Comparison of ENCODE assay signal across 8 cellular contexts in the genomic region with DNA sequence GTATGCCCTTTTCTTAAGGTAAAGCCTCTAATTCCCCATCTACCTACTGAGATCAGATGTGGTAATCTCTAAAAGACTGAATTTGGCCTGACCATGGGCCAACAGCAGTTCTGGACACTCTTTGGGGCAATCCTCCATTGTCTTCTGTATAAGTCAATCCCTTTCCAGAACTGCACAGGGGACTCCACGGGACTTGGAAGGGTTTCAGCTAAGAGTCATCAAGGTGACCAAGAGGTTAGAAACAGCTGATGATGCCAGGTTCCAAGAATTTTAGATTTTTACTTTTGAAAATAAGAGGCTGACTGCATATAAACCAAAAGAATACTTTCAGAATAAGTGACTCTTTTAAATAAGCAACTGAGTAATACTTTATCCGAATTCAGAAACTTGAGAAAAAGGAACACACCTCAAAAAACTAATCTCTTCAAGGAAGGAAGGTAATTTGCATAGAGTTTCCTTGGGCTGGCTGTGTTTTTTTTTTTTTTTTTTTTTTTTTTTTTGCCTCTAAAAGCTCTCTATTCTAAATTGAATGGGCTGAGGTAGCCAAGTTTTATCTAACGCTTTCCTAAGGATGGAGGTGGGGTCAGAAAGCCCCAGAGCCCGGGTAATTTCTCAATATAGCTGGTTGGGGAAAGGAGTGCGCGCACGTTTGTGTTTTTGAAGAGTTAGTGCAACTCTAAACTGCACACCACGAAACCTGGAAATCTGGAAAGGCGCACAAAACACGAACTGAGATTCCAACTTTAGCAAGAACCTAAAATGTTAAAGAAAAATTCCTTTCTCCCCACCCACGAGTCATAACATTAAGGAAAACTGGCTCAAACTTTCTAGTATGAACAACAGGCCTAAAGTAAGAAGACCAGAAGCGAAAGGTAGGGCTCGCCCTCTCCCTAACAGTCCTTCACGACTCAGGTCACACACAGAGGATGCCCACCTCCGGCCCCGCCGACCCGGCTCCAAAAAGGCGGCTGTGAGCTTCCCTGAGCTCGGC. TPM values are rescaled to one million over a fixed set of nuclear protein-coding genes. Genes with fewer than 3 reads are reported as not detected.
A peak's percentile ranks its signal among the peaks of the same experiment; 100 is the strongest.
DNase-seq lines count a peak whose midpoint lies in the region; FAIRE-seq and TF ChIP-seq lines count a peak whose summit lies in the region.

No MANE protein-coding gene starts in this region.

- TF ChIP-seq CTCF in ascending aorta (IDR thresholded peaks at IDR 0.05) (no peak), thyroid gland (IDR thresholded peaks at IDR 0.05) (no peak)

- TF ChIP-seq POLR2A in H54 (IDR thresholded peaks at IDR 0.05; ENCODE audit: low read depth, low read length) (no peak), thyroid gland (IDR thresholded peaks at IDR 0.05) (no peak)

- peaks cover 21 to 24% of the 10 kb centered on the region in 2 donors for H3K36me3 ChIP-seq in ascending aorta
- H3K36me3 ChIP-seq in thyroid gland = peaks cover 17 to 23% of the 10 kb centered on the region in 2 donors

- peak; percentile 45 for DNase-seq in A172 (ENCODE audit: low spot score)
- DNase-seq in H54 (ENCODE audit: insufficient read length, low spot score) = peak; percentile 15
- DNase-seq in ascending aorta (ENCODE audit: low spot score in 2 of 2) = no peak
- peak; percentile 9 for DNase-seq in left kidney (ENCODE audit: low read depth, low spot score)
- peak; percentile 48 to 50 for DNase-seq in thyroid gland
- DNase-seq in GM19238 (ENCODE audit: insufficient read length, low spot score) = no peak
- no peak for DNase-seq in NCI-H526 treated with DMSO at 0.1 percent for 48 hours (lab: John Stamatoyannopoulos, UW)
- DNase-seq in hippocampal formation (lab: John Stamatoyannopoulos, UW) = no peak

- no peak for FAIRE-seq in H54 (lab: Jason Lieb, UNC)

- H3K4me1 ChIP-seq in ascending aorta = peaks cover 17 to 36% of the 10 kb centered on the region in 2 donors
- H3K4me1 ChIP-seq in thyroid gland = peaks cover 22 to 32% of the 10 kb centered on the region in 2 donors

- 2% methylated on average over 14 to 20 of the region's 20 CpGs for WGBS in thyroid gland, 2 donors

- no peaks in the 10 kb centered on the region for H3K9me3 ChIP-seq in ascending aorta
- no peaks in the 10 kb centered on the region for H3K9me3 ChIP-seq in thyroid gland

- intact Hi-C loops in ascending aorta (cut with DNase I) = loop anchor here (10.0 kb wide), 1 partner anchor 416 kb away; the partner anchor contains the start of gene IL11RA
- intact Hi-C loops in thyroid gland (cut with DNase I) = loop anchor here (5.0 kb wide), 1 partner anchor 79 kb away; no protein-coding TSS in a partner anchor

- H3K27ac ChIP-seq in ascending aorta (peak overlapping the region; percentile 100), thyroid gland (peak overlapping the region; percentile 96 to 100 (median 100))

- H3K4me3 ChIP-seq in ascending aorta (peak overlapping the region; percentile 79 to 91), thyroid gland (replicated peaks in 1 of 3) (peak overlapping the region; percentile 82 to 100 (median 98))

- no peaks in the 10 kb centered on the region for H3K27me3 ChIP-seq in ascending aorta
- no peaks in the 10 kb centered on the region for H3K27me3 ChIP-seq in thyroid gland

RNA-seq across cellular contexts. Expression of gene VCP, which starts 1.3 kb away (rescaled TPM):
- total RNA-seq in A172 (2014; rRNA removed; shearing (Covaris generic)) = 346 and 386 TPM in 2 replicates
- total RNA-seq in ascending aorta (96.3 TPM), thyroid gland (100 to 1,000 TPM; 150 to 260 (median 233) TPM)

RNA-seq across cellular contexts. Expression of gene FANCG, which starts 8.6 kb away (rescaled TPM):
- total RNA-seq in A172 (2014; rRNA removed; shearing (Covaris generic)) = 46.1 and 73.2 TPM in 2 replicates
- 45.4 TPM for total RNA-seq in ascending aorta
- 10 to 100 TPM in 3 of 4 donors, 1 to 10 TPM in 1; 8.6 to 13.8 (median 11.8) TPM for total RNA-seq in thyroid gland

RNA-seq across cellular contexts. Expression of gene PIGO, which starts 25.3 kb away (rescaled TPM):
- total RNA-seq in A172 (2014; rRNA removed; shearing (Covaris generic)) = 16.6 and 20.8 TPM in 2 replicates
- total RNA-seq in ascending aorta (2.4 TPM), thyroid gland (10 to 100 TPM; 20.8 to 50.5 (median 39.4) TPM)

RNA-seq across cellular contexts. Expression of gene STOML2, which starts 31.8 kb away (rescaled TPM):
- 102 and 110 TPM in 2 replicates for total RNA-seq in A172 (2014; rRNA removed; shearing (Covaris generic))
- total RNA-seq in ascending aorta (94.2 TPM), thyroid gland (100 to 1,000 TPM in 1 of 4 donors, 10 to 100 TPM in 3; 72.5 to 130 (median 99.8) TPM)

RNA-seq across cellular contexts. Expression of gene ATOSB, which starts 44.5 kb away (rescaled TPM):
- total RNA-seq in A172 (2014; rRNA removed; shearing (Covaris generic)) = 20.3 and 26.3 TPM in 2 replicates
- total RNA-seq in ascending aorta (58.3 TPM), thyroid gland (10 to 100 TPM in 2 of 4 donors, 1 to 10 TPM in 2; 7.8 to 21.0 (median 11.8) TPM)

Comparison
In these comparisons a context has a peak if more than half of its experiments do, and no peak if none do; other contexts are left out.
1. DNase-seq: peak in A172 (single experiment), H54 (single experiment), left kidney (single experiment) and thyroid gland (2 of 2); none in ascending aorta (0 of 2), GM19238 (single experiment), NCI-H526 treated with DMSO at 0.1 percent for 48 hours (single experiment) and hippocampal formation (0 of 2).